In genomic region chr15:101613130-101614000, GRCh38 we compare ENCODE assay signal across 10 cellular contexts. TPM values are rescaled to one million over a fixed set of nuclear protein-coding genes. Genes with fewer than 3 reads are reported as not detected.
A peak's percentile ranks its signal among the peaks of the same experiment; 100 is the strongest.
DNase-seq lines count a peak whose midpoint lies in the region; ATAC-seq and TF ChIP-seq lines count a peak whose summit lies in the region.
"Had no signal": no experiment of that assay in that cellular context is flagged by ENCODE, and none has a peak within 500 bp of the region (broad histone marks: within the 10 kb centered on the region; RNA-seq: fewer than 3 reads in every experiment).

No MANE protein-coding gene starts in this region.

- no peaks in the 10 kb centered on the region for H3K9me3 Mint-ChIP-seq in T-cell
- H3K9me3 Mint-ChIP-seq in activated naive CD8-positive, alpha-beta T cell treated with anti-CD3 and anti-CD28 coated beads for 36 hours = no peaks in the 10 kb centered on the region
- H3K9me3 Mint-ChIP-seq: activated B cell treated with CpG ODN at 0.5 μM for 24 hours had no signal

- H3K79me2 ChIP-seq in MM.1S (ENCODE audit: low read length) = no peaks in the 10 kb centered on the region

- 46 to 63% (median 61%) methylated on average over 17 to 20 of the region's 20 CpGs for WGBS in adrenal gland, 4 donors
- WGBS in right cardiac atrium = 41% methylated on average over 20 of the region's 20 CpGs

- peaks cover 12% of the 10 kb centered on the region for H3K36me3 Mint-ChIP-seq in T-cell
- peaks cover 2% of the 10 kb centered on the region for H3K36me3 Mint-ChIP-seq in activated naive CD8-positive, alpha-beta T cell treated with anti-CD3 and anti-CD28 coated beads for 36 hours

- no peaks in the 10 kb centered on the region for H3K36me3 ChIP-seq in adrenal gland (replicated peaks in 1 of 2)
- no peaks in the 10 kb centered on the region for H3K36me3 ChIP-seq in MM.1S (replicated peaks; ENCODE audit: insufficient read depth, low read length)

- H3K4me3 ChIP-seq in adrenal gland = no peak overlapping the region
- no peak overlapping the region for H3K4me3 ChIP-seq in right cardiac atrium (ENCODE audit: low read length)
- H3K4me3 ChIP-seq in MM.1S (ENCODE audit: low read length) = no peak overlapping the region

- no peak overlapping the region for H2AFZ ChIP-seq in MM.1S (ENCODE audit: low read length)

- CTCF ChIA-PET in T-cell (lab: Charles Lee) = no interaction called here

- no peaks in the 10 kb centered on the region for H3K9me2 ChIP-seq in MM.1S (replicated peaks; ENCODE audit: insufficient read depth, low read length)

- no peaks in the 10 kb centered on the region for H3K9me3 ChIP-seq in adrenal gland (replicated peaks in 1 of 3)
- H3K9me3 ChIP-seq in right cardiac atrium (ENCODE audit: control insufficient read depth, low read length) = no peaks in the 10 kb centered on the region
- H3K9me3 ChIP-seq in MM.1S (replicated peaks; ENCODE audit: insufficient read depth, low read length) = no peaks in the 10 kb centered on the region

- no peaks in the 10 kb centered on the region for H3F3A ChIP-seq in MM.1S (ENCODE audit: insufficient read depth, low read length)

- intact Hi-C loops in adrenal gland (cut with DNase I) (no loop called here), right cardiac atrium (cut with DNase I) (no loop called here)

- DNase-seq in NCI-H1092 (lab: John Stamatoyannopoulos, UW) = peak; percentile 75
- peak; percentile 40 to 91 (median 60) for DNase-seq in adrenal gland
- peak; percentile 80 to 93 (median 92) for DNase-seq in right cardiac atrium
- peak in 35 of 49 donors; percentile 13 to 77 (median 53) for DNase-seq in substantia nigra (lab: John Stamatoyannopoulos, UW)
- no peak for DNase-seq in NK-92 treated with Interleukin-12 subunit alpha and Interleukin-12 subunit beta, amount 100 ng/mL, for 24 hours (lab: John Stamatoyannopoulos, UW)
- DNase-seq in T-cell = no peak
- DNase-seq in activated naive CD8-positive, alpha-beta T cell treated with anti-CD3 and anti-CD28 coated beads for 36 hours = no peak
- no peak for DNase-seq in MM.1S
- DNase-seq: activated B cell treated with CpG ODN at 0.5 μM for 24 hours; effector memory CD4-positive, alpha-beta T cell had no signal

- POLR2A ChIA-PET in T-cell (lab: Charles Lee) = no interaction called here

- H3K4me2 ChIP-seq in MM.1S (ENCODE audit: low read depth, low read length) = no peak overlapping the region

- no peak overlapping the region for H3K9ac ChIP-seq in MM.1S (ENCODE audit: low read length)

- no peaks in the 10 kb centered on the region for H3K27me3 ChIP-seq in adrenal gland
- no peaks in the 10 kb centered on the region for H3K27me3 ChIP-seq in right cardiac atrium (ENCODE audit: control insufficient read depth, insufficient read depth)
- no peaks in the 10 kb centered on the region for H3K27me3 ChIP-seq in MM.1S (replicated peaks; ENCODE audit: insufficient read depth, low read length)

- H3K4me1 ChIP-seq in adrenal gland (replicated peaks in 1 of 2) = peaks cover 7 to 13% of the 10 kb centered on the region in 2 donors
- peaks cover 9% of the 10 kb centered on the region for H3K4me1 ChIP-seq in right cardiac atrium (ENCODE audit: control insufficient read depth, insufficient read depth, low read length)
- H3K4me1 ChIP-seq in MM.1S (ENCODE audit: low read length) = no peaks in the 10 kb centered on the region

- TF ChIP-seq CTCF in adrenal gland (IDR thresholded peaks at IDR 0.05) (no peak), MM.1S (IDR thresholded peaks at IDR 0.05; ENCODE audit: low read length) (no peak)

- no peak overlapping the region for H3K4me3 Mint-ChIP-seq in T-cell
- no peak overlapping the region for H3K4me3 Mint-ChIP-seq in activated naive CD8-positive, alpha-beta T cell treated with anti-CD3 and anti-CD28 coated beads for 36 hours
- H3K4me3 Mint-ChIP-seq: activated B cell treated with CpG ODN at 0.5 μM for 24 hours had no signal

- peak in 1 of 2 donors; percentile 19 for ATAC-seq in right cardiac atrium
- ATAC-seq in T-cell (replicated peaks in 1 of 4) = no peak

- no peaks in the 10 kb centered on the region for H4K20me1 ChIP-seq in MM.1S (ENCODE audit: insufficient read depth, low read length)

- no peaks in the 10 kb centered on the region for H3K4me1 Mint-ChIP-seq in T-cell
- H3K4me1 Mint-ChIP-seq in activated naive CD8-positive, alpha-beta T cell treated with anti-CD3 and anti-CD28 coated beads for 36 hours = peaks cover 2% of the 10 kb centered on the region
- H3K4me1 Mint-ChIP-seq: activated B cell treated with CpG ODN at 0.5 μM for 24 hours had no signal

- no peaks in the 10 kb centered on the region for H3K27me3 Mint-ChIP-seq in T-cell
- no peaks in the 10 kb centered on the region for H3K27me3 Mint-ChIP-seq in activated naive CD8-positive, alpha-beta T cell treated with anti-CD3 and anti-CD28 coated beads for 36 hours

- H3K27ac ChIP-seq in adrenal gland (peak overlapping the region in 1 of 5 donors; percentile 8), right cardiac atrium (ENCODE audit: low read length) (no peak overlapping the region), substantia nigra (ENCODE audit: low read depth, low read length, poor library complexity, severe bottlenecking) (no peak overlapping the region), MM.1S (ENCODE audit: low read length) (no peak overlapping the region)

- no peak overlapping the region for H3K27ac Mint-ChIP-seq in T-cell
- no peak overlapping the region for H3K27ac Mint-ChIP-seq in activated naive CD8-positive, alpha-beta T cell treated with anti-CD3 and anti-CD28 coated beads for 36 hours
- H3K27ac Mint-ChIP-seq: activated B cell treated with CpG ODN at 0.5 μM for 24 hours had no signal

- TF ChIP-seq POLR2A in adrenal gland (IDR thresholded peaks at IDR 0.05) = no peak

RNA-seq across cellular contexts. Expression of gene TM2D3, which starts 38.8 kb away (rescaled TPM):
- total RNA-seq in adrenal gland (10 to 100 TPM; 18.4 to 75.4 (median 53.6) TPM), right cardiac atrium (10 to 100 TPM; 36.5 to 49.2 (median 42.3) TPM), T-cell (10 to 100 TPM; 55.7 to 96.9 (median 64.6) TPM)
- polyA plus RNA-seq in adrenal gland (10 to 100 TPM; 34.3 to 42.7 (median 34.6) TPM), right cardiac atrium (49.7 TPM)
- 10 to 100 TPM; 37.2 to 41.7 TPM for total RNA-seq in activated naive CD8-positive, alpha-beta T cell treated with anti-CD3 and anti-CD28 coated beads for 36 hours

Comparison
In these comparisons a context has a peak if more than half of its experiments do, and no peak if none do; other contexts are left out.
1. DNase-seq: peak in NCI-H1092 (single experiment), adrenal gland (7 of 7), right cardiac atrium (3 of 3) and substantia nigra (35 of 49); none in NK-92 treated with Interleukin-12 subunit alpha and Interleukin-12 subunit beta, amount 100 ng/mL, for 24 hours (single experiment), T-cell (0 of 34), activated naive CD8-positive, alpha-beta T cell treated with anti-CD3 and anti-CD28 coated beads for 36 hours (single experiment) and MM.1S (single experiment).